ENCODE assay signal across 7 cellular contexts in the genomic region with DNA sequence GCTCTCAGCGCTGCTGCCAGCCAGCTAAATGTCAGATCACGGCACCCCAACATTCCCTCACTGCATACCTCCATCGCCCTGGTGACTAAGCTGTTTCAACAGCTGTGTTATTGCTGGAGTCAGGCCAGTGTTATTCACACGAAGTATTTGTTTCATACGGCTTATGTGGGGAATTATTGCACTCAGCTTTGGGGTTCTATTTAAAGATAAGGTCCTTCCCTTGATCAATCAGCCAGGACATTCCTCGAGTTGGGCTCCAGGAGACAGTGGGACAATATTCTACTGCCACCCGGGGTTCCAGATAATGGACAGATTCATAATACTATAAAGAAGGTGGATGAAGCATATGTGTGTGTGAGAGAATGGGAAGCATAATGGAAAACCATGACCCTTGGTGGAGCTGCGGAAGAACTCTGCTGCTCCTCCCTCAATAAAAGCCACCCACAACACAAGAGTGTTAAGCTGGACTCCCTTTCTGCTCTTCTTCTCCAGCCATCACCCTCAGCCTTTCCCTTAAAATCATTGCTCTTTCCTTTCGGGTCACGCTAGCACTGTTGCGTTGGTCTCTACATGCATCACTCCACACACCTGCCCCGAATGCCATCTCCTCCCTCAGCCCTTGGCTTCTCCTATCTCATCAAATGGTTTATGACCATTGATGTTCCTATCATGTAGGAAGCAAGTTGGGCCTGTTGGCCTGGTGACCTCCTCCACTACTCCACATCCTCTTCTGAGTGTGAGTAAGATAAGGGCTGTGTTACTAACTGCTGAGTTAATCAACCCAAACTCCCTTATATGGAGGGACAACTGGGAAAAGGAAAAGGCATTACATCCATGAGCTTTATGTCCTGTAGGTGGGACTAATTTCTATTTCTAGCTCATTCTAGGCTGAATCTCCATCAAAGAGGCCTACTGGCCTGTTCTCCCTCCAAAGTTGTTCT.
DNase-seq lines count a peak whose midpoint lies in the region; ATAC-seq and TF ChIP-seq lines count a peak whose summit lies in the region.

No MANE protein-coding gene starts in this region.

- H3K27ac ChIP-seq in tibial artery = peak overlapping the region; percentile 56 to 65
- H3K27ac ChIP-seq in WERI-Rb-1 = no peak overlapping the region

- no peaks in the 10 kb centered on the region for H3K36me3 ChIP-seq in tibial artery
- H3K36me3 ChIP-seq in WERI-Rb-1 = no peaks in the 10 kb centered on the region

- peaks cover 0 to 58% (median 46%) of the 10 kb centered on the region in 4 donors for H3K4me1 ChIP-seq in tibial artery

- TF ChIP-seq CTCF in tibial artery (IDR thresholded peaks at IDR 0.05) (no peak), WERI-Rb-1 (IDR thresholded peaks at IDR 0.05; ENCODE audit: low read depth, low read length) (no peak)

- no peaks in the 10 kb centered on the region for H3K27me3 ChIP-seq in tibial artery
- no peaks in the 10 kb centered on the region for H3K27me3 ChIP-seq in WERI-Rb-1 (ENCODE audit: insufficient read depth, low read depth, severe bottlenecking)

- DNase-seq in NCI-H1092 treated with DMSO at 0.1 percent for 48 hours (lab: John Stamatoyannopoulos, UW) (peak; percentile 5), brain pericyte (ENCODE audit: low read depth, low spot score) (peak; percentile 97), left kidney (ENCODE audit: low read depth, low spot score) (peak; percentile 68), tibial artery (peak; percentile 75 to 76), WERI-Rb-1 (no peak)
- no peak for DNase-seq in stimulated activated CD4-positive, alpha-beta T cell treated with anti-CD3 and anti-CD28 coated beads, Interleukin-2, amount 100 ng/mL, for 24 hours

- no peak for ATAC-seq in GM18870 (IDR thresholded peaks at IDR 0.05; ENCODE audit: unreplicated experiment)

- peak overlapping the region; percentile 7 to 30 for H3K4me3 ChIP-seq in tibial artery
- no peak overlapping the region for H3K4me3 ChIP-seq in WERI-Rb-1 (ENCODE audit: low read depth, low read length)

- no peaks in the 10 kb centered on the region for H3K9me3 ChIP-seq in tibial artery
- no peaks in the 10 kb centered on the region for H3K9me3 ChIP-seq in WERI-Rb-1 (ENCODE audit: severe bottlenecking)

- intact Hi-C loops in tibial artery (cut with DNase I; ENCODE audit: low total_unique reads) = no loop called here

Comparison
In these comparisons a context has a peak if more than half of its experiments do, and no peak if none do; other contexts are left out.
1. DNase-seq: peak in NCI-H1092 treated with DMSO at 0.1 percent for 48 hours (single experiment), brain pericyte (single experiment), left kidney (single experiment) and tibial artery (2 of 2); none in stimulated activated CD4-positive, alpha-beta T cell treated with anti-CD3 and anti-CD28 coated beads, Interleukin-2, amount 100 ng/mL, for 24 hours (0 of 2) and WERI-Rb-1 (single experiment).